ENCODE assay signal across 11 cellular contexts in genomic region chr22:22538226-22538989, GRCh38. TPM values are rescaled to one million over a fixed set of nuclear protein-coding genes. Genes with fewer than 3 reads are reported as not detected.
"Had no signal": no experiment of that assay in that cellular context is flagged by ENCODE, and none has a peak within 500 bp of the region (broad histone marks: within the 10 kb centered on the region; RNA-seq: fewer than 3 reads in every experiment).

No MANE protein-coding gene starts in this region.

- DNase-seq: GM23248, GOT3, H7, H9, HCEC 1CT, HFFc6 had no signal

- H3K36me3 ChIP-seq: HAP-1 had no signal

- H3K4me1 ChIP-seq: HAP-1 had no signal

- H3K9me3 ChIP-seq: HAP-1 had no signal

- H3K9ac ChIP-seq: GM23248 had no signal

- FAIRE-seq: H1, H54 had no signal

- H3K27ac ChIP-seq: GM23248 had no signal

- H2AFZ ChIP-seq: GM23248, GM23338 had no signal

- H3K4me2 ChIP-seq: GM23338 had no signal

- H3K4me3 ChIP-seq: GM23248, GM23338, HAP-1 had no signal

- ATAC-seq: GM23338, HCT116 had no signal

RNA-seq across cellular contexts. Expression of gene ZNF280A, which starts 18.3 kb away (rescaled TPM):
- total RNA-seq: GM23248, GM23338 had no signal
- polyA plus RNA-seq: GM23248, GM23338 had no signal

RNA-seq across cellular contexts. Expression of gene PRAME, which starts 20.7 kb away (rescaled TPM):
- total RNA-seq: GM23248, GM23338, H7, HFFc6 had no signal
- polyA plus RNA-seq: GM23248, GM23338 had no signal
